23 cellular contexts compared by ENCODE assay signal in genomic region chr1:54863267-54863665, GRCh38.
"Had no signal": no experiment of that assay in that cellular context is flagged by ENCODE, and none has a peak within 500 bp of the region (broad histone marks: within the 10 kb centered on the region; RNA-seq: fewer than 3 reads in every experiment).

No MANE protein-coding gene starts in this region.

- H3K4me1 ChIP-seq: neural progenitor cell had no signal

- H3K27me3 ChIP-seq: esophagus squamous epithelium, gastrocnemius medialis, heart left ventricle, neural progenitor cell, right lobe of liver, tibial artery had no signal

- H3K27ac ChIP-seq: coronary artery, esophagus squamous epithelium, gastrocnemius medialis, heart left ventricle, neural progenitor cell, skin epidermis, tibial artery, WERI-Rb-1 had no signal

- H2AFZ ChIP-seq: neural progenitor cell had no signal

- H3K4me3 ChIP-seq: coronary artery, esophagus squamous epithelium, gastrocnemius medialis, heart left ventricle, neural progenitor cell, skin epidermis, tibial artery had no signal

- H3K4me1 Mint-ChIP-seq: activated CD4-positive, alpha-beta T cell treated with anti-CD3 and anti-CD28 coated beads, Interleukin-2, amount 10 ng/mL, durations not matched to agents 7 days and 5 days; activated naive CD4-positive, alpha-beta T cell treated with anti-CD3 and anti-CD28 coated beads, Interleukin-2, amount 50 U/mL, for 24 hours had no signal

- H3K9me3 ChIP-seq: esophagus squamous epithelium, gastrocnemius medialis, heart left ventricle, right lobe of liver, tibial artery had no signal

- H3K27ac Mint-ChIP-seq: activated CD4-positive, alpha-beta T cell treated with anti-CD3 and anti-CD28 coated beads, Interleukin-2, amount 10 ng/mL, durations not matched to agents 7 days and 5 days; activated CD8-positive, alpha-beta T cell treated with anti-CD3 and anti-CD28 coated beads for 36 hours; activated naive CD4-positive, alpha-beta T cell treated with anti-CD3 and anti-CD28 coated beads, Interleukin-2, amount 50 U/mL, for 24 hours; neural progenitor cell; stimulated activated naive CD8-positive, alpha-beta T cell treated with anti-CD3 and anti-CD28 coated beads, Interleukin-15, Interleukin-2, amounts not matched to agents 100 ng/mL and 50 ng/mL, for 24 hours; T-helper 2 cell treated with Interferon-gamma antibody and Interleukin-4, amounts not matched to agents 5 μg/mL and 100 μg/mL, for 36 hours had no signal

- H3K4me3 Mint-ChIP-seq: activated CD4-positive, alpha-beta T cell treated with anti-CD3 and anti-CD28 coated beads, Interleukin-2, amount 10 ng/mL, durations not matched to agents 7 days and 5 days; activated CD8-positive, alpha-beta memory T cell treated with anti-CD3 and anti-CD28 coated beads, Interleukin-2, amount 10 ng/mL, durations not matched to agents 7 days and 5 days; activated CD8-positive, alpha-beta T cell treated with anti-CD3 and anti-CD28 coated beads for 36 hours; activated naive CD4-positive, alpha-beta T cell treated with anti-CD3 and anti-CD28 coated beads, Interleukin-2, amount 50 U/mL, for 24 hours; central memory CD8-positive, alpha-beta T cell; neural progenitor cell; stimulated activated naive CD8-positive, alpha-beta T cell treated with anti-CD3 and anti-CD28 coated beads, Interleukin-15, Interleukin-2, amounts not matched to agents 100 ng/mL and 50 ng/mL, for 24 hours; T-helper 2 cell treated with Interferon-gamma antibody and Interleukin-4, amounts not matched to agents 5 μg/mL and 100 μg/mL, for 36 hours had no signal

- ATAC-seq: activated CD8-positive, alpha-beta memory T cell treated with anti-CD3 and anti-CD28 coated beads, Interleukin-2, amount 10 ng/mL, durations not matched to agents 7 days and 5 days; activated CD8-positive, alpha-beta T cell treated with anti-CD3 and anti-CD28 coated beads for 36 hours; gastrocnemius medialis; heart left ventricle; left cardiac atrium; right lobe of liver had no signal

- H3K9ac ChIP-seq: neural progenitor cell had no signal

- H3K27me3 Mint-ChIP-seq: activated CD4-positive, alpha-beta T cell treated with anti-CD3 and anti-CD28 coated beads, Interleukin-2, amount 10 ng/mL, durations not matched to agents 7 days and 5 days; activated CD8-positive, alpha-beta memory T cell treated with anti-CD3 and anti-CD28 coated beads, Interleukin-2, amount 10 ng/mL, durations not matched to agents 7 days and 5 days; activated CD8-positive, alpha-beta T cell treated with anti-CD3 and anti-CD28 coated beads for 36 hours; activated naive CD4-positive, alpha-beta T cell treated with anti-CD3 and anti-CD28 coated beads, Interleukin-2, amount 50 U/mL, for 24 hours; central memory CD8-positive, alpha-beta T cell; stimulated activated naive CD8-positive, alpha-beta T cell treated with anti-CD3 and anti-CD28 coated beads, Interleukin-15, Interleukin-2, amounts not matched to agents 100 ng/mL and 50 ng/mL, for 24 hours had no signal

- DNase-seq: activated CD4-positive, alpha-beta T cell treated with anti-CD3 and anti-CD28 coated beads, Interleukin-2, amount 10 ng/mL, durations not matched to agents 7 days and 5 days; activated CD4-positive, CD25-positive, alpha-beta regulatory T cell treated with anti-CD3 and anti-CD28 coated beads, Interleukin-2, amount 50 U/mL, for 72 hours; activated CD8-positive, alpha-beta memory T cell treated with anti-CD3 and anti-CD28 coated beads, Interleukin-2, amount 10 ng/mL, durations not matched to agents 7 days and 5 days; activated CD8-positive, alpha-beta T cell treated with anti-CD3 and anti-CD28 coated beads for 36 hours; activated gamma-delta T cell treated with Interleukin-2 at 50 U/mL for 16 hours; activated T-cell treated with anti-CD3 and anti-CD28 coated beads for 4 hours; esophagus squamous epithelium; gastrocnemius medialis; heart left ventricle; left cardiac atrium; posterior cingulate gyrus; stimulated activated CD4-positive, alpha-beta T cell treated with anti-CD3 and anti-CD28 coated beads, Interleukin-1b, Interleukin-23, amount 100 ng/mL, for 48 hours; substantia nigra; WERI-Rb-1 had no signal

- H3K9me3 Mint-ChIP-seq: activated CD4-positive, alpha-beta T cell treated with anti-CD3 and anti-CD28 coated beads, Interleukin-2, amount 10 ng/mL, durations not matched to agents 7 days and 5 days; activated CD8-positive, alpha-beta T cell treated with anti-CD3 and anti-CD28 coated beads for 36 hours; activated naive CD4-positive, alpha-beta T cell treated with anti-CD3 and anti-CD28 coated beads, Interleukin-2, amount 50 U/mL, for 24 hours; central memory CD8-positive, alpha-beta T cell; neural progenitor cell; stimulated activated naive CD8-positive, alpha-beta T cell treated with anti-CD3 and anti-CD28 coated beads, Interleukin-15, Interleukin-2, amounts not matched to agents 100 ng/mL and 50 ng/mL, for 24 hours; T-helper 2 cell treated with Interferon-gamma antibody and Interleukin-4, amounts not matched to agents 5 μg/mL and 100 μg/mL, for 36 hours had no signal

- H3K4me2 ChIP-seq: neural progenitor cell had no signal
